ENCODE assay signal across 9 cellular contexts in the genomic region with DNA sequence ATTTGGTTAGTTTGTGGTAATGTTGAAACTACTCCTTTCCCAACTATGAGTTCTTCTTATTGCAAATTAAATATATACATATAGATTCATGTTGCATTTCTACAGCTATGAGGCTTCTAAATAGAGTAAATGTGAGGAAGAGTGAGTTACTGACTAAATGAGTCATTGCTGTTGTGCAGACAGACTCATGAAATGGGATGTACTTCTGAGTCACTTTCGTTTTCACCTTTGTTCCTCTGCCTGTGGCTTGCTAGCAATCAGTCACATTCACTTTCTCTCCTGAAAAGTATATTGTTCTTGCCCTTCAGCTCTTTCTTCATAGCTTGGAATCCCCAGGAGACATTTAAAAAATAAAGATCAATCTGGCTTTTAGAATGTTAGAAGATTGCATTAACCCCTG.
DNase-seq lines count a peak whose midpoint lies in the region; ATAC-seq and TF ChIP-seq lines count a peak whose summit lies in the region.
"Had no signal": no experiment of that assay in that cellular context is flagged by ENCODE, and none has a peak within 500 bp of the region (broad histone marks: within the 10 kb centered on the region; RNA-seq: fewer than 3 reads in every experiment).

No MANE protein-coding gene starts in this region.

- POLR2A ChIA-PET in activated naive CD8-positive, alpha-beta T cell treated with anti-CD3 and anti-CD28 coated beads, Interleukin-2, amount 10 ng/mL, durations not matched to agents 7 days and 5 days (lab: Charles Lee), result no interaction called here

- no peaks in the 10 kb centered on the region for H3K4me1 ChIP-seq in spleen

- no peak for TF ChIP-seq CTCF in GM13977 (IDR thresholded peaks at IDR 0.05; ENCODE audit: extremely low read depth, insufficient read depth, missing control alignments)
- TF ChIP-seq CTCF in spleen (IDR thresholded peaks at IDR 0.05 in 8 of 11, conservative IDR thresholded peaks at IDR 0.05 in 3 of 11), result no peak

- H3K9me3 ChIP-seq in spleen, result no peaks in the 10 kb centered on the region

- peaks cover 2% of the 10 kb centered on the region for H3K9me3 Mint-ChIP-seq in activated naive CD8-positive, alpha-beta T cell treated with anti-CD3 and anti-CD28 coated beads, Interleukin-2, amount 10 ng/mL, durations not matched to agents 7 days and 5 days
- H3K9me3 Mint-ChIP-seq: IgD-negative memory B cell had no signal

- intact Hi-C loops in spleen (cut with DNase I; ENCODE audit: low total_unique reads), result no loop called here

- no peak overlapping the region for H3K27ac ChIP-seq in spleen

- no peak for TF ChIP-seq POLR2A in spleen (IDR thresholded peaks at IDR 0.05)

- no peaks in the 10 kb centered on the region for H3K36me3 ChIP-seq in spleen

- no peak overlapping the region for H3K4me3 ChIP-seq in spleen

- peaks cover 2% of the 10 kb centered on the region for H3K27me3 Mint-ChIP-seq in activated naive CD8-positive, alpha-beta T cell treated with anti-CD3 and anti-CD28 coated beads, Interleukin-2, amount 10 ng/mL, durations not matched to agents 7 days and 5 days
- H3K27me3 Mint-ChIP-seq: IgD-negative memory B cell had no signal

- peak overlapping the region; percentile 4 for H3K4me3 Mint-ChIP-seq in activated naive CD8-positive, alpha-beta T cell treated with anti-CD3 and anti-CD28 coated beads, Interleukin-2, amount 10 ng/mL, durations not matched to agents 7 days and 5 days
- H3K4me3 Mint-ChIP-seq: IgD-negative memory B cell had no signal

- peak; percentile 100 for ATAC-seq in GM21423 (IDR thresholded peaks at IDR 0.05; ENCODE audit: unreplicated experiment)
- ATAC-seq in HG03565 (IDR thresholded peaks at IDR 0.05; ENCODE audit: unreplicated experiment), result peak; percentile 100
- peak; percentile 89 for ATAC-seq in activated naive CD8-positive, alpha-beta T cell treated with anti-CD3 and anti-CD28 coated beads, Interleukin-2, amount 10 ng/mL, durations not matched to agents 7 days and 5 days (ENCODE audit: low read depth)

- in situ Hi-C loops in GM13977 (cut with MboI; ENCODE audit: low pct_unique_long_range_greater_than_20kb, low sequenced_read_pairs, unreplicated experiment), result no loop called here

- 26 to 43% (median 32%) methylated on average over 1 of the region's 1 CpG for WGBS in spleen, 5 donors

- H3K27me3 ChIP-seq in spleen (replicated peaks in 1 of 7), result no peaks in the 10 kb centered on the region

- H3K36me3 Mint-ChIP-seq in activated naive CD8-positive, alpha-beta T cell treated with anti-CD3 and anti-CD28 coated beads, Interleukin-2, amount 10 ng/mL, durations not matched to agents 7 days and 5 days, result no peaks in the 10 kb centered on the region
- H3K36me3 Mint-ChIP-seq: IgD-negative memory B cell had no signal

- peaks cover 6% of the 10 kb centered on the region for H3K4me1 Mint-ChIP-seq in activated naive CD8-positive, alpha-beta T cell treated with anti-CD3 and anti-CD28 coated beads, Interleukin-2, amount 10 ng/mL, durations not matched to agents 7 days and 5 days
- H3K4me1 Mint-ChIP-seq: IgD-negative memory B cell had no signal

- DNase-seq in GM13977 (ENCODE audit: low spot score) (peak; percentile 43), epidermal melanocyte (ENCODE audit: insufficient read length, low spot score) (no peak), T-helper 9 cell (no peak), spleen (no peak)
- no peak for DNase-seq in activated naive CD8-positive, alpha-beta T cell treated with anti-CD3 and anti-CD28 coated beads, Interleukin-2, amount 10 ng/mL, durations not matched to agents 7 days and 5 days
- no peak for DNase-seq in activated T-cell treated with anti-CD3 and anti-CD28 coated beads, Interleukin-2, amount 50 U/mL, for 1 hour

- peak overlapping the region; percentile 58 for H3K27ac Mint-ChIP-seq in activated naive CD8-positive, alpha-beta T cell treated with anti-CD3 and anti-CD28 coated beads, Interleukin-2, amount 10 ng/mL, durations not matched to agents 7 days and 5 days
- H3K27ac Mint-ChIP-seq: IgD-negative memory B cell had no signal
